In the genomic region with DNA sequence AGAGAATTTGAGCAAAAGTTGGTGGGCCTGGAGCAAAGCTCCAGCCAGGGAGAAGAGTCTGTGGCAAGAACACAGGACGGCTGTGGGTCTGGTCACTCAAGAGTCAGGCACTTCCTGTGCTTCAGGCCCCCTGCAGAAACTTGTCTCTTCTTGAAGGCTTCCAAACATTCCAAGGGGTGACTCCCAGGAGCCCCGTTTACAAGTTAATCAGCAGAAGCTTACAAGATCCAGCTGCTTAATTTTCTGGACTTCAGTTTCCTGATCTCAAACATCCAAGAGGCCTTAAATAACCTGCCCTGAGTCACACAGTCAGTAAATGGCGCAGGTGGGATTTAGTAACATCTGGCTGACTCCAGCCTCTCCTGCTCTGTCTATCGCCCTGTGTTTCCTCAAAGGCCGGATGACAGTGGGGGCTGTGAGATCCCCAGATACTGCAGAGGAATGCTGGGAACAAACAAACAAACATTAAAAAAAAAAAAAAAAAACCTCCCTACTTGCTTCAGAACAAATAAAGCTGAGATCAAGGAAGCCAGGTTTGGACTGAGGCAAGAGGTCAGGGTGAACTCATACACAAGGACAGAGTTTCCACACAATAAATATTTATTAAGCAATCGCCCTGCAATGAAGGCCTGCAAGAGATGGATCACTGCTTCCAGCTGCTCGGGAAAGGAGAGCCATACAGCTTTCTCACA, we compare ENCODE assay signal across 11 cellular contexts.
DNase-seq lines count a peak whose midpoint lies in the region; ATAC-seq and TF ChIP-seq lines count a peak whose summit lies in the region.
"Had no signal": no experiment of that assay in that cellular context is flagged by ENCODE, and none has a peak within 500 bp of the region (broad histone marks: within the 10 kb centered on the region; RNA-seq: fewer than 3 reads in every experiment).

No MANE protein-coding gene starts in this region.

- H3K36me3 ChIP-seq in PC-9 (ENCODE audit: low read depth) (no peaks in the 10 kb centered on the region), gastroesophageal sphincter (no peaks in the 10 kb centered on the region), ovary (no peaks in the 10 kb centered on the region)

- BruUV-seq in PC-9 (replicated peaks; lab: Mats Ljungman, UMichigan): no TSS peak

- H3K9me2 ChIP-seq in PC-9 (ENCODE audit: insufficient read depth): peaks cover 3% of the 10 kb centered on the region; the same call in 1 of the 2 replicates

- TF ChIP-seq POLR2A in gastroesophageal sphincter (IDR thresholded peaks at IDR 0.05): no peak
- no peak for TF ChIP-seq POLR2A in ovary (IDR thresholded peaks at IDR 0.05)

- H3K4me1 ChIP-seq in PC-9 (replicated peaks; ENCODE audit: insufficient read depth) (peaks cover 44% of the 10 kb centered on the region), gastroesophageal sphincter (peaks cover 0 to 53% (median 12%) of the 10 kb centered on the region in 3 donors), ovary (ENCODE audit: insufficient read depth) (peaks cover 35% of the 10 kb centered on the region)

- no peak for TF ChIP-seq CTCF in AG10803 (conservative IDR thresholded peaks at IDR 0.05; ENCODE audit: low read length)
- no peak for TF ChIP-seq CTCF in PC-9 (conservative IDR thresholded peaks at IDR 0.05)
- no peak for TF ChIP-seq CTCF in gastroesophageal sphincter (IDR thresholded peaks at IDR 0.05)
- no peak for TF ChIP-seq CTCF in ovary (IDR thresholded peaks at IDR 0.05)

- ATAC-seq in gastroesophageal sphincter (peak; percentile 76), GM19023 (IDR thresholded peaks at IDR 0.05; ENCODE audit: unreplicated experiment) (no peak)

- DNase-seq in AG10803 (ENCODE audit: low read depth) (peak; percentile 97), PC-9 (peak; percentile 36 to 96), ovary (peak; percentile 41 to 77 (median 58)), ecto neural progenitor cell (ENCODE audit: low spot score) (no peak), anterior cingulate cortex (lab: John Stamatoyannopoulos, UW) (no peak), Ammon's horn (ENCODE audit: low spot score) (no peak)
- DNase-seq: CD4-positive, CD25-positive, alpha-beta regulatory T cell; NCI-H1694 had no signal

- peak overlapping the region; percentile 84 for H3K27ac ChIP-seq in PC-9
- H3K27ac ChIP-seq in gastroesophageal sphincter: peak overlapping the region; percentile 0 to 73 (median 39)
- peak overlapping the region in 1 of 2 donors; percentile 70 for H3K27ac ChIP-seq in ovary
- H3K27ac ChIP-seq: SK-N-MC had no signal

- no peaks in the 10 kb centered on the region for H3K79me2 ChIP-seq in PC-9 (ENCODE audit: low read depth)

- peak overlapping the region; percentile 69 for H2AFZ ChIP-seq in PC-9

- peak overlapping the region; percentile 74 for H3K4me2 ChIP-seq in PC-9

- 28 to 63% methylated on average over 1 to 4 of the region's 7 CpGs for WGBS in gastroesophageal sphincter (ENCODE audit: low coverage in 1 of 2), 2 donors
- WGBS in ovary, 3 donors: 8 to 15% (median 9%) methylated on average over 7 of the region's 7 CpGs

- intact Hi-C loops in PC-9 (cut with micrococcal nuclease; ENCODE audit: unreplicated experiment): no loop called here
- intact Hi-C loops in ovary (cut with DNase I): loop anchor here in 1 of 4 donors (5.0 kb wide), 1 partner anchor 80 kb away; no protein-coding TSS in a partner anchor

- H3F3A ChIP-seq in PC-9 (ENCODE audit: insufficient read depth, low read depth): peaks cover 37% of the 10 kb centered on the region

- POLR2A ChIA-PET in PC-9 (lab: Charles Lee; ENCODE audit: unreplicated experiment): interaction anchor here (0.6 kb wide), 1 partner anchor 37 kb away, joined by 4 read pairs; no protein-coding TSS in a partner anchor

- H3K27me3 ChIP-seq in PC-9 (ENCODE audit: insufficient read depth, low read depth) (no peaks in the 10 kb centered on the region), gastroesophageal sphincter (no peaks in the 10 kb centered on the region), ovary (no peaks in the 10 kb centered on the region)

- no peaks in the 10 kb centered on the region for H3K9me3 ChIP-seq in PC-9 (ENCODE audit: insufficient read depth, low read depth)
- H3K9me3 ChIP-seq in gastroesophageal sphincter: no peaks in the 10 kb centered on the region
- no peaks in the 10 kb centered on the region for H3K9me3 ChIP-seq in ovary

- TF ChIP-seq EP300 in gastroesophageal sphincter (IDR thresholded peaks at IDR 0.05) (no peak), ovary (IDR thresholded peaks at IDR 0.05) (no peak)

- H3K4me3 ChIP-seq in AG10803 (ENCODE audit: low read length) (no peak overlapping the region), PC-9 (peak overlapping the region; percentile 13; the same call in 1 of the 2 replicates), gastroesophageal sphincter (no peak overlapping the region), ovary (no peak overlapping the region)
- H3K4me3 ChIP-seq: SK-N-MC had no signal

- CTCF ChIA-PET in PC-9 (lab: Charles Lee): no interaction called here

- H4K20me1 ChIP-seq in PC-9 (ENCODE audit: insufficient read depth): no peaks in the 10 kb centered on the region

Comparison
In these comparisons a context has a peak if more than half of its experiments do, and no peak if none do; other contexts are left out.
1. DNase-seq: peak in AG10803 (single experiment), PC-9 (2 of 2) and ovary (5 of 5); none in ecto neural progenitor cell (single experiment), anterior cingulate cortex (0 of 58) and Ammon's horn (single experiment).